8 cellular contexts compared by ENCODE assay signal in genomic region chr5:69007726-69008368, GRCh38.
DNase-seq lines count a peak whose midpoint lies in the region; ATAC-seq and TF ChIP-seq lines count a peak whose summit lies in the region.

No MANE protein-coding gene starts in this region.

- peak; percentile 94 for ATAC-seq in GM19452 (IDR thresholded peaks at IDR 0.05; ENCODE audit: unreplicated experiment)
- ATAC-seq in RWPE2 (ENCODE audit: low read depth), result peak; percentile 65; the same call in 2 of the 3 replicates
- no peak for ATAC-seq in gastroesophageal sphincter
- peak; percentile 82 for ATAC-seq in upper lobe of right lung

- intact Hi-C loops in upper lobe of right lung (cut with DNase I), result no loop called here

- H3K4me1 ChIP-seq in RWPE2 (ENCODE audit: insufficient read depth, poor library complexity, severe bottlenecking) (no peaks in the 10 kb centered on the region), gastroesophageal sphincter (no peaks in the 10 kb centered on the region), parathyroid adenoma (no peaks in the 10 kb centered on the region), upper lobe of right lung (no peaks in the 10 kb centered on the region)

- no peak for TF ChIP-seq POLR2A in gastroesophageal sphincter (IDR thresholded peaks at IDR 0.05)

- H3K27ac ChIP-seq in RWPE2 (ENCODE audit: poor library complexity, severe bottlenecking) (no peak overlapping the region), gastroesophageal sphincter (no peak overlapping the region), parathyroid adenoma (no peak overlapping the region), upper lobe of right lung (no peak overlapping the region)

- no peak overlapping the region for H3K4me2 ChIP-seq in parathyroid adenoma (ENCODE audit: low read length)

- no peaks in the 10 kb centered on the region for H3K79me2 ChIP-seq in parathyroid adenoma

- no peak for TF ChIP-seq EP300 in gastroesophageal sphincter (IDR thresholded peaks at IDR 0.05)

- TF ChIP-seq CTCF in RWPE2 (IDR thresholded peaks at IDR 0.05; ENCODE audit: poor library complexity, severe bottlenecking) (peak; percentile 84), gastroesophageal sphincter (IDR thresholded peaks at IDR 0.05) (peak; percentile 51 to 69 (median 54)), parathyroid adenoma (IDR thresholded peaks at IDR 0.05) (peak; percentile 95), upper lobe of right lung (IDR thresholded peaks at IDR 0.05) (peak; percentile 77)

- no peak overlapping the region for H3K9ac ChIP-seq in parathyroid adenoma

- no peak overlapping the region for H3K4me3 ChIP-seq in RWPE2 (ENCODE audit: severe bottlenecking)
- no peak overlapping the region for H3K4me3 ChIP-seq in gastroesophageal sphincter
- no peak overlapping the region for H3K4me3 ChIP-seq in parathyroid adenoma (ENCODE audit: low read depth, low read length)
- H3K4me3 ChIP-seq in upper lobe of right lung, result no peak overlapping the region

- no peaks in the 10 kb centered on the region for H3K27me3 ChIP-seq in RWPE2 (ENCODE audit: insufficient read depth, poor library complexity, severe bottlenecking)
- no peaks in the 10 kb centered on the region for H3K27me3 ChIP-seq in gastroesophageal sphincter
- H3K27me3 ChIP-seq in parathyroid adenoma (ENCODE audit: control insufficient read depth, insufficient read depth, low read length), result no peaks in the 10 kb centered on the region
- no peaks in the 10 kb centered on the region for H3K27me3 ChIP-seq in upper lobe of right lung

- no peaks in the 10 kb centered on the region for H3K9me3 ChIP-seq in RWPE2 (ENCODE audit: severe bottlenecking)
- H3K9me3 ChIP-seq in gastroesophageal sphincter, result no peaks in the 10 kb centered on the region
- no peaks in the 10 kb centered on the region for H3K9me3 ChIP-seq in parathyroid adenoma (ENCODE audit: control insufficient read depth, low read length)
- H3K9me3 ChIP-seq in upper lobe of right lung, result no peaks in the 10 kb centered on the region

- no peak overlapping the region for H2AFZ ChIP-seq in parathyroid adenoma

- H3K36me3 ChIP-seq in RWPE2 (ENCODE audit: low read depth), result no peaks in the 10 kb centered on the region
- H3K36me3 ChIP-seq in gastroesophageal sphincter, result no peaks in the 10 kb centered on the region
- no peaks in the 10 kb centered on the region for H3K36me3 ChIP-seq in parathyroid adenoma (ENCODE audit: control insufficient read depth, insufficient read depth, low read length)
- H3K36me3 ChIP-seq in upper lobe of right lung, result no peaks in the 10 kb centered on the region

- peak; percentile 76 for DNase-seq in D341Med (ENCODE audit: low spot score)
- peak; percentile 49 for DNase-seq in HPDE6-E6E7 (ENCODE audit: extremely low spot score)
- no peak for DNase-seq in RWPE2 (ENCODE audit: low spot score)
- peak; percentile 48 for DNase-seq in activated effector memory CD4-positive, alpha-beta T cell treated with Interleukin-2 at 50 U/mL for 16 hours
- no peak for DNase-seq in upper lobe of right lung

- 26% methylated on average over 4 of the region's 4 CpGs; no CpG with 5 or more reads in 1 of the 2 donors for WGBS in gastroesophageal sphincter (ENCODE audit: low coverage in 1 of 2), 2 donors

Comparison
In these comparisons a context has a peak if more than half of its experiments do, and no peak if none do; other contexts are left out.
1. DNase-seq: peak in D341Med (single experiment), HPDE6-E6E7 (single experiment) and activated effector memory CD4-positive, alpha-beta T cell treated with Interleukin-2 at 50 U/mL for 16 hours (single experiment); none in RWPE2 (single experiment) and upper lobe of right lung (single experiment).
2. Peak in every context shown above with its lines, with median percentiles within 50 percentile points of each other: CTCF ChIP-seq.